In the genomic region with DNA sequence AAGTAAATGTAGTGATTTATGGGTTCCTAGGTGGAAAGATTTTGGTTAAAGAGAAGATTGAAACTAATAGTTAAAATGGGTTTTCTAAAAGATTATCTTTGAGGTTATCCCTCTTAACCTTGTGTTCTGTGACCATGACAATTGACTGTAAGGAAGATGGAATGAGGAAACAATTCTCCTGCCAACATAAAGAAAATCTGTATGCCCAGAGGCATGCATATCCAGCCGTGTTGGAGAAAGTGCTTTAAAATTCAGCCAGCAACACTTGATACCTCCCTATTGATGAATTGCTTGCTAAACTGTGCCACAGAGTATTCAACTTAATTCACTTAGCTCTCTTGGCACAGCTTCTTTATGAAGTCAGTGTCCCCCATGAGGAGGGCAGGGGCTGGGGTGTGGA, we compare ENCODE assay signal across 14 cellular contexts.
"Had no signal": no experiment of that assay in that cellular context is flagged by ENCODE, and none has a peak within 500 bp of the region (broad histone marks: within the 10 kb centered on the region; RNA-seq: fewer than 3 reads in every experiment).

No MANE protein-coding gene starts in this region.

- DNase-seq: activated B cell treated with CpG ODN at 0.5 μM for 24 hours; activated CD4-positive, alpha-beta T cell treated with anti-CD3 and anti-CD28 coated beads, Interleukin-2, amount 10 ng/mL, durations not matched to agents 24 days and 14 days; activated naive CD4-positive, alpha-beta T cell treated with Interleukin-2 at 50 U/mL for 16 hours; central memory CD4-positive, alpha-beta T cell; cortex of kidney; effector memory CD4-positive, alpha-beta T cell; head of caudate nucleus; left lung; mesenchymal stem cell; nephron progenitor cell; sigmoid colon; stimulated activated CD4-positive, alpha-beta T cell treated with anti-CD3 and anti-CD28 coated beads, Interleukin-12 subunit alpha, Interleukin-12 subunit beta, amount 100 ng/mL, for 4 hours; stimulated activated naive CD4-positive, alpha-beta T cell treated with Interleukin-2 at 50 U/mL for 16 hours; T-helper 17 cell had no signal

- ATAC-seq: left lung, T-helper 17 cell had no signal
